1 cellular context compared by ENCODE assay signal in genomic region chr7:95479992-95480624, GRCh38.
TF ChIP-seq lines count a peak whose summit lies in the region.

No MANE protein-coding gene starts in this region.

TF ChIP-seq in GM12878, 131 proteins besides CTCF, POLR2A, EP300 and RAD21 (continued from another document):
- 0 out of 2 replicates have a peak, but pooled peaks have one; percentile 21 for TF ChIP-seq YY1 (IDR thresholded peaks at IDR 0.05; ENCODE audit: low read depth, low read length)
- TF ChIP-seq ZNF24 (IDR thresholded peaks at IDR 0.05), result no peak
- TF ChIP-seq USF2 (IDR thresholded peaks at IDR 0.05; ENCODE audit: borderline replicate concordance, low read depth, low read length), result no peak
- peak in 1 of 2 experiments; percentile 30; a peak in 1 of 4 replicates for TF ChIP-seq ETV6 (conservative IDR thresholded peaks at IDR 0.05 in 1 of 2, IDR thresholded peaks at IDR 0.05 in 1 of 2; ENCODE audit: borderline replicate concordance in 1 of 2, low read depth in 1 of 2)
- no peak for TF ChIP-seq CBFB (IDR thresholded peaks at IDR 0.05; ENCODE audit: low read depth)
- TF ChIP-seq RBBP5 (conservative IDR thresholded peaks at IDR 0.05), result no peak
